In genomic region chr14:79281244-79282199, GRCh38 we compare ENCODE assay signal across 15 cellular contexts.
DNase-seq lines count a peak whose midpoint lies in the region; ATAC-seq and TF ChIP-seq lines count a peak whose summit lies in the region.
"Had no signal": no experiment of that assay in that cellular context is flagged by ENCODE, and none has a peak within 500 bp of the region (broad histone marks: within the 10 kb centered on the region; RNA-seq: fewer than 3 reads in every experiment).

No MANE protein-coding gene starts in this region.

- no peak for TF ChIP-seq CTCF in type B pancreatic cell (conservative IDR thresholded peaks at IDR 0.05)

- no peak overlapping the region for H3K4ac ChIP-seq in mesendoderm (ENCODE audit: low read depth, low read length)

- H3K27me3 Mint-ChIP-seq in type B pancreatic cell = peaks cover 55% of the 10 kb centered on the region

- H3K9me3 ChIP-seq in adipocyte (ENCODE audit: control insufficient read depth, low read length) = no peaks in the 10 kb centered on the region
- H3K9me3 ChIP-seq: neutrophil, SJSA1 had no signal

- H3K27ac Mint-ChIP-seq in type B pancreatic cell = no peak overlapping the region
- H3K27ac Mint-ChIP-seq: activated B cell treated with CpG ODN at 0.5 μM for 24 hours; stimulated activated naive B cell treated with anti-CD40 and anti-IgM and Interleukin-4, amounts not matched to agents 10 μg/mL and 1 μg/mL and 100 μg/mL, for 72 hours had no signal

- H3K27me3 ChIP-seq in adipocyte (replicated peaks; ENCODE audit: control insufficient read depth, insufficient read depth, low read length) (peaks cover 40% of the 10 kb centered on the region), mesendoderm (ENCODE audit: insufficient read depth, low read length, poor library complexity) (peaks cover 9% of the 10 kb centered on the region)
- H3K27me3 ChIP-seq: SJSA1 had no signal

- H3K4me1 ChIP-seq in adipocyte (ENCODE audit: control insufficient read depth, insufficient read depth, low read length) (peaks cover 5% of the 10 kb centered on the region), mesendoderm (ENCODE audit: control insufficient read depth, low read depth, low read length) (peaks cover 27% of the 10 kb centered on the region)

- peak overlapping the region; percentile 92 for H2BK5ac ChIP-seq in mesendoderm (ENCODE audit: low read length)

- H2AK5ac ChIP-seq in mesendoderm (ENCODE audit: low read length) = no peak overlapping the region

- H3K36me3 ChIP-seq in adipocyte (ENCODE audit: control insufficient read depth, insufficient read depth, low read length, severe bottlenecking) (no peaks in the 10 kb centered on the region), mesendoderm (ENCODE audit: control insufficient read depth, insufficient read depth, low read length) (no peaks in the 10 kb centered on the region)
- H3K36me3 ChIP-seq: neutrophil, SJSA1 had no signal

- no peak overlapping the region for H4K5ac ChIP-seq in mesendoderm (ENCODE audit: low read length)

- H3K56ac ChIP-seq in mesendoderm (ENCODE audit: low read length) = peak overlapping the region; percentile 69

- H3K9me3 Mint-ChIP-seq in type B pancreatic cell = no peaks in the 10 kb centered on the region
- H3K9me3 Mint-ChIP-seq: activated B cell treated with CpG ODN at 0.5 μM for 24 hours had no signal

- no peak overlapping the region for H3K23ac ChIP-seq in mesendoderm (ENCODE audit: low read length)

- H3K4me1 Mint-ChIP-seq in type B pancreatic cell (ENCODE audit: unreplicated experiment) = peaks cover 54% of the 10 kb centered on the region
- H3K4me1 Mint-ChIP-seq: activated B cell treated with CpG ODN at 0.5 μM for 24 hours had no signal

- H2BK120ac ChIP-seq in mesendoderm (ENCODE audit: low read depth, low read length) = no peak overlapping the region

- H3K36me3 Mint-ChIP-seq in type B pancreatic cell = peaks cover 4% of the 10 kb centered on the region

- H3K27ac ChIP-seq in mesendoderm (ENCODE audit: low read depth, low read length) = peak overlapping the region; percentile 3
- H3K27ac ChIP-seq: KMS-11, neutrophil, SJSA1 had no signal

- H3K9ac ChIP-seq in adipocyte (ENCODE audit: low read length) (no peak overlapping the region), mesendoderm (ENCODE audit: low read length) (peak overlapping the region; percentile 34)
- H3K9ac ChIP-seq: KMS-11 had no signal

- H3K79me2 ChIP-seq in mesendoderm (ENCODE audit: control insufficient read depth, insufficient read depth, low read length) = no peaks in the 10 kb centered on the region

- peak overlapping the region; percentile 99 for H3K4me3 Mint-ChIP-seq in type B pancreatic cell
- H3K4me3 Mint-ChIP-seq: activated B cell treated with CpG ODN at 0.5 μM for 24 hours; stimulated activated naive B cell treated with anti-CD40 and anti-IgM and Interleukin-4, amounts not matched to agents 10 μg/mL and 1 μg/mL and 100 μg/mL, for 72 hours had no signal

- H3K4me3 ChIP-seq in adipocyte (ENCODE audit: low read length) (peak overlapping the region; percentile 84), mesendoderm (ENCODE audit: low read length) (no peak overlapping the region)
- H3K4me3 ChIP-seq: SJSA1 had no signal

- H3K4me2 ChIP-seq in mesendoderm (ENCODE audit: low read length) = peak overlapping the region; percentile 37
- H3K4me2 ChIP-seq: KMS-11 had no signal

- WGBS in mesendoderm (ENCODE audit: extremely low coverage, insufficient coverage, low lambda C conversion rate) = no CpG with 5 or more reads among the region's 6 CpGs

- H3K79me1 ChIP-seq in mesendoderm (ENCODE audit: low read length) = no peaks in the 10 kb centered on the region

- H3K18ac ChIP-seq in mesendoderm (ENCODE audit: low read length) = peak overlapping the region; percentile 41

- DNase-seq in NCI-H2107 treated with DMSO at 0.1 percent for 48 hours (lab: John Stamatoyannopoulos, UW; ENCODE audit: unreplicated experiment) (peak; percentile 73), NCI-H2107 (lab: John Stamatoyannopoulos, UW) (no peak), adipocyte (ENCODE audit: low read depth) (no peak), mesendoderm (peak; percentile 65), type B pancreatic cell (ENCODE audit: extremely low spot score, unreplicated experiment) (no peak), middle frontal gyrus (ENCODE audit: extremely low spot score, low spot score) (no peak), NCI-H2029 treated with DMSO at 0.1 percent for 48 hours (lab: John Stamatoyannopoulos, UW) (no peak)
- DNase-seq: activated B cell treated with CpG ODN at 0.5 μM for 24 hours; amygdala; NCI-H526 treated with DMSO at 0.1 percent for 48 hours; stimulated activated naive B cell treated with anti-CD40 and anti-IgM and Interleukin-4, amounts not matched to agents 10 μg/mL and 1 μg/mL and 100 μg/mL, for 72 hours had no signal

- no peak overlapping the region for H4K8ac ChIP-seq in mesendoderm (ENCODE audit: low read depth, low read length)

- H2BK15ac ChIP-seq in mesendoderm (replicated peaks; ENCODE audit: low read depth) = no peak overlapping the region

- no peak for ATAC-seq in HG03097 (IDR thresholded peaks at IDR 0.05; ENCODE audit: low FRiP score, unreplicated experiment)
- ATAC-seq: stimulated activated naive B cell treated with anti-CD40 and anti-IgM and Interleukin-4, amounts not matched to agents 10 μg/mL and 1 μg/mL and 100 μg/mL, for 72 hours had no signal

Comparison
In these comparisons a context has a peak if more than half of its experiments do, and no peak if none do; other contexts are left out.
1. DNase-seq: peak in NCI-H2107 treated with DMSO at 0.1 percent for 48 hours (single experiment) and mesendoderm (single experiment); none in NCI-H2107 (single experiment), adipocyte (single experiment), type B pancreatic cell (single experiment), middle frontal gyrus (single experiment) and NCI-H2029 treated with DMSO at 0.1 percent for 48 hours (single experiment).